In genomic region chrX:108516184-108516583, GRCh38 we compare ENCODE assay signal across 19 cellular contexts.
DNase-seq lines count a peak whose midpoint lies in the region; ATAC-seq, FAIRE-seq and TF ChIP-seq lines count a peak whose summit lies in the region.
"Had no signal": no experiment of that assay in that cellular context is flagged by ENCODE, and none has a peak within 500 bp of the region (broad histone marks: within the 10 kb centered on the region; RNA-seq: fewer than 3 reads in every experiment).

No MANE protein-coding gene starts in this region.

- H3K36me3 ChIP-seq in bronchial epithelial cell (ENCODE audit: control insufficient read depth, insufficient read depth, low read length), result no peaks in the 10 kb centered on the region
- H3K36me3 ChIP-seq: ascending aorta, vagina had no signal

- no peak for FAIRE-seq in bronchial epithelial cell (lab: Jason Lieb, UNC)

- ATAC-seq in stimulated activated naive CD8-positive, alpha-beta T cell treated with anti-CD3 and anti-CD28 coated beads, Interleukin-15, Interleukin-2, amounts not matched to agents 100 U/mL and 50 U/mL, for 24 hours, result no peak
- ATAC-seq: activated CD4-positive, alpha-beta T cell treated with anti-CD3 and anti-CD28 coated beads for 36 hours had no signal

- TF ChIP-seq CTCF in 22Rv1 (IDR thresholded peaks at IDR 0.05) (no peak), bronchial epithelial cell (IDR thresholded peaks at IDR 0.05; ENCODE audit: insufficient read depth, low read length, severe bottlenecking) (no peak), foreskin fibroblast (IDR thresholded peaks at IDR 0.05; ENCODE audit: low read depth, low read length) (no peak)

- DNase-seq in HuH-7.5 (ENCODE audit: low spot score), result peak; percentile 1
- peak; percentile 57 for DNase-seq in bronchial epithelial cell (ENCODE audit: low read depth)
- DNase-seq in foreskin fibroblast, result peak; percentile 2 to 8
- DNase-seq in stimulated activated naive CD8-positive, alpha-beta T cell treated with anti-CD3 and anti-CD28 coated beads, Interleukin-15, Interleukin-2, amounts not matched to agents 100 U/mL and 50 U/mL, for 24 hours, result no peak
- no peak for DNase-seq in NCI-H446 treated with DMSO at 0.1 percent for 48 hours (lab: John Stamatoyannopoulos, UW)
- DNase-seq in islet precursor cell, result no peak
- DNase-seq in NCI-H524 (lab: John Stamatoyannopoulos, UW), result no peak
- DNase-seq: activated CD4-positive, alpha-beta T cell treated with anti-CD3 and anti-CD28 coated beads for 36 hours; activated CD8-positive, alpha-beta memory T cell treated with anti-CD3 and anti-CD28 coated beads, Interleukin-2, amount 50 U/mL, for 48 hours; GF-D8; H9; NCI-H187; NCI-H526; nephron progenitor cell; T1000 had no signal

- peak overlapping the region; percentile 81 for H3K27ac ChIP-seq in 22Rv1
- H3K27ac ChIP-seq: ascending aorta, vagina had no signal

- H3K27me3 ChIP-seq in bronchial epithelial cell (ENCODE audit: control insufficient read depth, insufficient read depth, low read length), result no peaks in the 10 kb centered on the region
- H3K27me3 ChIP-seq: ascending aorta, vagina had no signal

- H3K4me3 ChIP-seq in bronchial epithelial cell (ENCODE audit: low read depth, low read length) (no peak overlapping the region), foreskin fibroblast (ENCODE audit: low read depth in 1 of 2, low read length in 2 of 2) (no peak overlapping the region)
- H3K4me3 ChIP-seq: ascending aorta, lung, vagina had no signal

Comparison
In these comparisons a context has a peak if more than half of its experiments do, and no peak if none do; other contexts are left out.
1. DNase-seq: peak in HuH-7.5 (single experiment), bronchial epithelial cell (single experiment) and foreskin fibroblast (2 of 2); none in stimulated activated naive CD8-positive, alpha-beta T cell treated with anti-CD3 and anti-CD28 coated beads, Interleukin-15, Interleukin-2, amounts not matched to agents 100 U/mL and 50 U/mL, for 24 hours (single experiment), NCI-H446 treated with DMSO at 0.1 percent for 48 hours (single experiment), islet precursor cell (single experiment) and NCI-H524 (0 of 2).